In genomic region chr20:1624811-1625690, GRCh38 we compare ENCODE assay signal across 1 cellular context.
TF ChIP-seq lines count a peak whose summit lies in the region.

No MANE protein-coding gene starts in this region.

TF ChIP-seq in IMR-90, 13 proteins besides CTCF, POLR2A, EP300 and RAD21 (continued from another document):
- TF ChIP-seq USF2 (IDR thresholded peaks at IDR 0.05; ENCODE audit: low read depth, low read length) (no peak), ELK1 (IDR thresholded peaks at IDR 0.05; ENCODE audit: borderline replicate concordance, low read depth, low read length) (no peak)
